In the genomic region with DNA sequence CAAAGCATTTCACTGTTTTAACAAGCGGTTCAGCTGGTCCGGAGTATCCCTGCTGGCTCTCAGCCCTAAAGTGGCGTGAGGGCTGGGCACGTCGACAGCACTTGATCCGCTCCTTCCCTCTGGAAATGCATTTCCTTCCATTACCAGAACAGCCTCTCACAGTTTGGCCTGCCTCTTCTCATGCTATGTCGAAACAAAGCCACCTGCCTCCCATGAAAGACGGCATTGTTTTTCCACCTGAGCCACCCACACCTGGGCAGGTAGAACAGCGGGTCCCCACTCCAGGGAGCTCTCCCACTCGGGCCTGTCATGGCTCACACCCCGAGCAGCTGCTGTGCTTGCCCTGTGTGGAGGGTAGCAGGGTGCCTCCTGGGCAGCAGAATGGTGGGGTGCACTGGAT, we compare ENCODE assay signal across 20 cellular contexts.
DNase-seq lines count a peak whose midpoint lies in the region; ATAC-seq, FAIRE-seq and TF ChIP-seq lines count a peak whose summit lies in the region.
"Had no signal": no experiment of that assay in that cellular context is flagged by ENCODE, and none has a peak within 500 bp of the region (broad histone marks: within the 10 kb centered on the region; RNA-seq: fewer than 3 reads in every experiment).

No MANE protein-coding gene starts in this region.

- H3K27me3 ChIP-seq in body of pancreas, result no peaks in the 10 kb centered on the region
- no peaks in the 10 kb centered on the region for H3K27me3 ChIP-seq in pancreas
- H3K27me3 ChIP-seq: adrenal gland, BE2C, esophagus squamous epithelium, tibial nerve had no signal

- TF ChIP-seq CTCF in body of pancreas (IDR thresholded peaks at IDR 0.05) (no peak), pancreas (IDR thresholded peaks at IDR 0.05) (no peak)

- H3K27ac ChIP-seq in body of pancreas (no peak overlapping the region), pancreas (no peak overlapping the region)
- H3K27ac ChIP-seq: adrenal gland, KMS-11, tibial nerve had no signal

- H3K4me1 ChIP-seq in body of pancreas (no peaks in the 10 kb centered on the region), pancreas (no peaks in the 10 kb centered on the region)
- H3K4me1 ChIP-seq: adrenal gland, BE2C, tibial nerve had no signal

- H3K4me3 ChIP-seq in body of pancreas, result no peak overlapping the region
- no peak overlapping the region for H3K4me3 ChIP-seq in pancreas
- H3K4me3 ChIP-seq: adrenal gland, esophagus squamous epithelium, tibial nerve had no signal

- WGBS in body of pancreas, 2 donors, result 58 to 67% methylated on average over 11 of the region's 11 CpGs
- 58 to 62% methylated on average over 11 of the region's 11 CpGs for WGBS in pancreas, 2 donors

- TF ChIP-seq POLR2A in body of pancreas (IDR thresholded peaks at IDR 0.05), result no peak

- H3K9me3 ChIP-seq in body of pancreas (no peaks in the 10 kb centered on the region), pancreas (no peaks in the 10 kb centered on the region)
- H3K9me3 ChIP-seq: adrenal gland, BE2C, esophagus squamous epithelium, tibial nerve had no signal

- peak; percentile 47 for ATAC-seq in body of pancreas
- peak in 3 of 4 donors; percentile 36 to 75 (median 66) for ATAC-seq in pancreas
- no peak for ATAC-seq in HG02938 (IDR thresholded peaks at IDR 0.05; ENCODE audit: unreplicated experiment)
- no peak for ATAC-seq in GM18498 (IDR thresholded peaks at IDR 0.05; ENCODE audit: unreplicated experiment)
- ATAC-seq: naive thymus-derived CD4-positive, alpha-beta T cell; stimulated activated effector memory CD8-positive, alpha-beta T cell treated with anti-CD3 and anti-CD28 coated beads, Interleukin-12 subunit alpha, Interleukin-12 subunit beta, amount 100 ng/mL, for 72 hours had no signal

- FAIRE-seq in pancreas (lab: Jason Lieb, UNC), result no peak
- FAIRE-seq: GM18507, H54 had no signal

- DNase-seq in HT-29 (ENCODE audit: low spot score) (peak; percentile 37), NCI-H146 treated with DMSO at 0.1 percent for 48 hours (lab: John Stamatoyannopoulos, UW; ENCODE audit: unreplicated experiment) (peak; percentile 14), body of pancreas (peak in 3 of 4 donors; percentile 20 to 29 (median 20)), pancreas (peak in 1 of 6 donors; percentile 16), GM19238 (ENCODE audit: insufficient read length, low spot score) (no peak)
- DNase-seq in activated T-cell treated with anti-CD3 and anti-CD28 coated beads, Interleukin-2, amount 50 U/mL, for 48 hours, result no peak
- DNase-seq: adrenal gland; BE2C; caudate nucleus; esophagus squamous epithelium; naive thymus-derived CD4-positive, alpha-beta T cell; NCI-H1436 treated with DMSO at 0.1 percent for 48 hours; T-helper 1 cell had no signal

- intact Hi-C loops in body of pancreas (cut with DNase I) (no loop called here), pancreas (cut with DNase I) (no loop called here)

- H3K36me3 ChIP-seq in body of pancreas (replicated peaks in 1 of 2; ENCODE audit: insufficient read depth in 1 of 2, low read depth in 2 of 2), result no peaks in the 10 kb centered on the region
- H3K36me3 ChIP-seq in pancreas, result no peaks in the 10 kb centered on the region
- H3K36me3 ChIP-seq: adrenal gland, BE2C, esophagus squamous epithelium, tibial nerve had no signal

Comparison
In these comparisons a context has a peak if more than half of its experiments do, and no peak if none do; other contexts are left out.
1. DNase-seq: peak in HT-29 (single experiment), NCI-H146 treated with DMSO at 0.1 percent for 48 hours (single experiment) and body of pancreas (3 of 4); none in GM19238 (single experiment) and activated T-cell treated with anti-CD3 and anti-CD28 coated beads, Interleukin-2, amount 50 U/mL, for 48 hours (0 of 2).
2. ATAC-seq: peak in body of pancreas (single experiment) and pancreas (3 of 4); none in HG02938 (single experiment) and GM18498 (single experiment).